In genomic region chr3:101036676-101037075, GRCh38 we compare ENCODE assay signal across 20 cellular contexts. TPM values are rescaled to one million over a fixed set of nuclear protein-coding genes. Genes with fewer than 3 reads are reported as not detected.
A peak's percentile ranks its signal among the peaks of the same experiment; 100 is the strongest.
DNase-seq lines count a peak whose midpoint lies in the region; ATAC-seq, FAIRE-seq and TF ChIP-seq lines count a peak whose summit lies in the region.
"Had no signal": no experiment of that assay in that cellular context is flagged by ENCODE, and none has a peak within 500 bp of the region (broad histone marks: within the 10 kb centered on the region; RNA-seq: fewer than 3 reads in every experiment).

No MANE protein-coding gene starts in this region.

- ATAC-seq in HG03354 (IDR thresholded peaks at IDR 0.05; ENCODE audit: poor library complexity, severe bottlenecking, unreplicated experiment) = no peak

- peak overlapping the region; percentile 43 for H2AFZ ChIP-seq in keratinocyte (ENCODE audit: control insufficient read depth, low read length)

- CTCF ChIA-PET in MCF 10A (lab: Yijun Ruan, JAX) = no interaction called here

- H3K36me3 ChIP-seq in keratinocyte (ENCODE audit: control insufficient read depth in 2 of 2, extremely low read depth in 1 of 2, insufficient read depth in 2 of 2, low read length in 2 of 2) (no peaks in the 10 kb centered on the region), skeletal muscle satellite cell (ENCODE audit: insufficient read depth, low read length) (no peaks in the 10 kb centered on the region)
- H3K36me3 ChIP-seq: neutrophil had no signal

- no peak for TF ChIP-seq POLR2A in GM12892 (IDR thresholded peaks at IDR 0.05; ENCODE audit: low read depth, low read length)

- H3K9me3 ChIP-seq in keratinocyte (ENCODE audit: control insufficient read depth, low read depth, low read length) (peaks cover 7% of the 10 kb centered on the region), skeletal muscle satellite cell (replicated peaks; ENCODE audit: low read length) (peaks cover 5% of the 10 kb centered on the region)
- H3K9me3 ChIP-seq: neutrophil had no signal

- intact Hi-C loops in MCF 10A (cut with micrococcal nuclease) = loop anchor here (10.0 kb wide), 1 partner anchor 158 kb away; no protein-coding TSS in a partner anchor

- no peaks in the 10 kb centered on the region for H3K79me2 ChIP-seq in keratinocyte (ENCODE audit: control insufficient read depth, insufficient read depth, low read length)

- POLR2A ChIA-PET in MCF 10A (lab: Yijun Ruan, JAX) = interaction anchor here (0.6 to 1.9 kb wide), 2 partner anchors 11 to 90 kb away, joined by 3 to 7 read pairs; no protein-coding TSS in a partner anchor

- H4K20me1 ChIP-seq in keratinocyte (ENCODE audit: control insufficient read depth, extremely low read depth, insufficient read depth, low read length) = no peaks in the 10 kb centered on the region

- DNase-seq in HFFc6 = no peak
- no peak for DNase-seq in MCF 10A (ENCODE audit: unreplicated experiment)
- peak; percentile 25 for DNase-seq in keratinocyte (ENCODE audit: low read depth, low spot score)
- DNase-seq in activated CD4-positive, alpha-beta T cell treated with anti-CD3 and anti-CD28 coated beads, Interleukin-2, amount 50 U/mL, for 1 hour = no peak
- DNase-seq in GM12892 (ENCODE audit: insufficient read length) = no peak
- no peak for DNase-seq in OCI-M1 (lab: John Stamatoyannopoulos, UW)
- DNase-seq: activated CD4-positive, alpha-beta T cell treated with anti-CD3 and anti-CD28 coated beads, Interleukin-2, amount 50 U/mL, for 4 hours; activated T-cell treated with anti-CD3 and anti-CD28 coated beads, Interleukin-2, amount 50 U/mL, for 24 hours; COR-L47; mucosa of descending colon; NCI-H2081; NCI-H526 treated with DMSO at 0.1 percent for 48 hours; stimulated activated CD4-positive, alpha-beta T cell treated with anti-CD3 and anti-CD28 coated beads, Interleukin-4, amount 100 ng/mL, for 24 hours; substantia nigra had no signal

- H3K9ac ChIP-seq in keratinocyte (ENCODE audit: control insufficient read depth, extremely low read depth, insufficient read depth, low read length) (peak overlapping the region; percentile 0), skeletal muscle satellite cell (ENCODE audit: low read depth, low read length) (peak overlapping the region; percentile 70)

- dilution Hi-C loops in keratinocyte (cut with MboI; ENCODE audit: extremely low pct_ligation_motif_present, low sequenced_read_pairs) = no loop called here

- H3K9me1 ChIP-seq in keratinocyte (ENCODE audit: control insufficient read depth, extremely low read depth, insufficient read depth, low read length) = no peaks in the 10 kb centered on the region

- TF ChIP-seq CTCF in HFFc6 (IDR thresholded peaks at IDR 0.05) = no peak
- TF ChIP-seq CTCF in MCF 10A (IDR thresholded peaks at IDR 0.05; ENCODE audit: unreplicated experiment) = no peak
- TF ChIP-seq CTCF in keratinocyte (optimal IDR thresholded peaks at IDR 0.05 in 1 of 3, IDR thresholded peaks at IDR 0.05 in 1 of 3, conservative IDR thresholded peaks at IDR 0.05 in 1 of 3; ENCODE audit: extremely low read depth in 1 of 3, insufficient read depth in 2 of 3, low read length in 3 of 3) = no peak

- H3K27me3 ChIP-seq in keratinocyte (ENCODE audit: control insufficient read depth, extremely low read depth, insufficient read depth, low read length) = no peaks in the 10 kb centered on the region
- no peaks in the 10 kb centered on the region for H3K27me3 ChIP-seq in skeletal muscle satellite cell (ENCODE audit: control insufficient read depth, insufficient read depth, low read length)
- H3K27me3 ChIP-seq: neutrophil had no signal

- H3K4me3 Mint-ChIP-seq in HFFc6 (peak overlapping the region; percentile 54; the same call in 1 of the 2 replicates), MCF 10A (ENCODE audit: unreplicated experiment) (no peak overlapping the region)
- H3K4me3 Mint-ChIP-seq: activated naive CD4-positive, alpha-beta T cell treated with anti-CD3 and anti-CD28 coated beads, Interleukin-2, amount 50 U/mL, for 24 hours; activated T-cell treated with anti-CD3 and anti-CD28 coated beads, Interleukin-2, amount 50 U/mL, for 24 hours; IgD-negative memory B cell had no signal

- peak overlapping the region; percentile 78 for H3K27ac ChIP-seq in keratinocyte (ENCODE audit: control insufficient read depth, insufficient read depth, low read length)
- H3K27ac ChIP-seq: neutrophil had no signal

- no peaks in the 10 kb centered on the region for H3K27me3 Mint-ChIP-seq in HFFc6 (ENCODE audit: insufficient read depth)
- no peaks in the 10 kb centered on the region for H3K27me3 Mint-ChIP-seq in MCF 10A (ENCODE audit: insufficient read depth, unreplicated experiment)
- H3K27me3 Mint-ChIP-seq: IgD-negative memory B cell had no signal

- peaks cover 43% of the 10 kb centered on the region for H3K36me3 Mint-ChIP-seq in HFFc6 (ENCODE audit: low read depth)
- peaks cover 6% of the 10 kb centered on the region for H3K36me3 Mint-ChIP-seq in MCF 10A (ENCODE audit: insufficient read depth, unreplicated experiment)
- H3K36me3 Mint-ChIP-seq: activated naive CD4-positive, alpha-beta T cell treated with anti-CD3 and anti-CD28 coated beads, Interleukin-2, amount 50 U/mL, for 24 hours; IgD-negative memory B cell had no signal

- TSS peak; percentile 85 for BruUV-seq in MCF 10A (replicated peaks; lab: Mats Ljungman, UMichigan)

- H3K9me3 Mint-ChIP-seq in HFFc6 = peaks cover 15% of the 10 kb centered on the region; the same call in 1 of the 2 replicates
- H3K9me3 Mint-ChIP-seq in MCF 10A (ENCODE audit: unreplicated experiment) = no peaks in the 10 kb centered on the region
- H3K9me3 Mint-ChIP-seq: activated naive CD4-positive, alpha-beta T cell treated with anti-CD3 and anti-CD28 coated beads, Interleukin-2, amount 50 U/mL, for 24 hours; activated T-cell treated with anti-CD3 and anti-CD28 coated beads, Interleukin-2, amount 50 U/mL, for 24 hours had no signal

- H3K4me2 ChIP-seq in keratinocyte (ENCODE audit: control insufficient read depth, extremely low read depth, insufficient read depth, low read depth, low read length) (peak overlapping the region; percentile 33), skeletal muscle satellite cell (ENCODE audit: low read length) (peak overlapping the region; percentile 48)

- H3K27ac Mint-ChIP-seq in HFFc6 (peak overlapping the region; percentile 89), MCF 10A (ENCODE audit: low read depth, unreplicated experiment) (peak overlapping the region; percentile 93)
- H3K27ac Mint-ChIP-seq: activated naive CD4-positive, alpha-beta T cell treated with anti-CD3 and anti-CD28 coated beads, Interleukin-2, amount 50 U/mL, for 24 hours; activated T-cell treated with anti-CD3 and anti-CD28 coated beads, Interleukin-2, amount 50 U/mL, for 24 hours; IgD-negative memory B cell had no signal

- H3K4me1 ChIP-seq in keratinocyte (ENCODE audit: control insufficient read depth, extremely low read depth, insufficient read depth, low read length) (peaks cover 38% of the 10 kb centered on the region), skeletal muscle satellite cell (ENCODE audit: control insufficient read depth, insufficient read depth, low read length) (peaks cover 29% of the 10 kb centered on the region)

- no peak for FAIRE-seq in keratinocyte (lab: Jason Lieb, UNC)
- no peak for FAIRE-seq in GM12892 (lab: Jason Lieb, UNC)
- FAIRE-seq: TTC549 had no signal

- H3K4me1 Mint-ChIP-seq in HFFc6 (ENCODE audit: low read depth) (peaks cover 77% of the 10 kb centered on the region), MCF 10A (ENCODE audit: insufficient read depth, unreplicated experiment) (peaks cover 40% of the 10 kb centered on the region)
- H3K4me1 Mint-ChIP-seq: activated naive CD4-positive, alpha-beta T cell treated with anti-CD3 and anti-CD28 coated beads, Interleukin-2, amount 50 U/mL, for 24 hours; IgD-negative memory B cell had no signal

- H3K4me3 ChIP-seq in keratinocyte (ENCODE audit: control insufficient read depth in 2 of 3, extremely low read depth in 1 of 3, insufficient read depth in 2 of 3, low read depth in 1 of 3, low read length in 3 of 3) (no peak overlapping the region), skeletal muscle satellite cell (ENCODE audit: low read length) (peak overlapping the region; percentile 12)
- H3K4me3 ChIP-seq: mucosa of descending colon had no signal

RNA-seq across cellular contexts. Expression of gene ABI3BP, which starts 43.5 kb away (rescaled TPM):
- total RNA-seq in HFFc6 (2021; fragmentation: NEBNext Ultra II Directional; extraction: Animal tissue kit (Norgen Biotek cat#: 25700)) = 10 to 100 TPM; 12.4 to 27.8 (median 24.6) TPM
- total RNA-seq in MCF 10A (2022) = 2.9 and 3.1 TPM in 2 replicates
- polyA plus RNA-seq in keratinocyte = 0.42 to 0.95 TPM (median 0.59 TPM) in 3 replicates
- 4.4 TPM for polyA plus RNA-seq in keratinocyte (2011; ENCODE audit: low read depth)
- polyA plus RNA-seq in keratinocyte (2011; cell fraction: cytosol; rRNA removed) = 0.62 and 0.69 TPM in 2 replicates
- 1.9 and 2.6 TPM in 2 replicates for polyA plus RNA-seq in keratinocyte (2011; cell fraction: nucleus; rRNA removed)
- polyA plus RNA-seq in keratinocyte (2012; ENCODE audit: low replicate concordance) = 1.2 and 1.6 TPM in 2 replicates
- 1.2 to 2.2 TPM (median 1.9 TPM) in 3 replicates for polyA minus RNA-seq in keratinocyte
- not detected for polyA minus RNA-seq in keratinocyte (2011; cell fraction: cytosol; rRNA and poly(A)+ RNA removed)
- 1.5 and 1.9 TPM in 2 replicates for polyA minus RNA-seq in keratinocyte (2011; cell fraction: nucleus; rRNA and poly(A)+ RNA removed)
- 81.9 and 192 TPM in 2 replicates for total RNA-seq in skeletal muscle satellite cell (2012; rRNA removed)
- polyA plus RNA-seq in GM12892 (2012; ENCODE audit: missing spikeins) = 0.34 TPM
- polyA plus RNA-seq: IgD-negative memory B cell had no signal
